ENCODE assay signal across 9 cellular contexts in genomic region chr5:60960591-60960990, GRCh38. TPM values are rescaled to one million over a fixed set of nuclear protein-coding genes. Genes with fewer than 3 reads are reported as not detected.
DNase-seq lines count a peak whose midpoint lies in the region; ATAC-seq, FAIRE-seq and TF ChIP-seq lines count a peak whose summit lies in the region.
"Had no signal": no experiment of that assay in that cellular context is flagged by ENCODE, and none has a peak within 500 bp of the region (broad histone marks: within the 10 kb centered on the region; RNA-seq: fewer than 3 reads in every experiment).

No MANE protein-coding gene starts in this region.

- ATAC-seq in left cardiac atrium (no peak), GM21423 (IDR thresholded peaks at IDR 0.05; ENCODE audit: unreplicated experiment) (no peak)

- DNase-seq in left ventricle myocardium inferior = no peak
- DNase-seq in left cardiac atrium = no peak
- DNase-seq in RWPE1 (ENCODE audit: low spot score) = peak; percentile 21
- no peak for DNase-seq in frontal cortex (ENCODE audit: low spot score in 2 of 2)
- DNase-seq in effector CD4-positive, alpha-beta T cell = no peak
- DNase-seq in NCI-H1436 (lab: John Stamatoyannopoulos, UW) = no peak
- DNase-seq in GM19238 (ENCODE audit: insufficient read length, low spot score) = no peak
- DNase-seq: NCI-H1105 had no signal

- TF ChIP-seq CTCF in left ventricle myocardium inferior (IDR thresholded peaks at IDR 0.05; ENCODE audit: borderline replicate concordance) (peak; percentile 48), RWPE1 (conservative IDR thresholded peaks at IDR 0.05; ENCODE audit: low read depth) (peak; percentile 79)

- intact Hi-C loops in left ventricle myocardium inferior (cut with micrococcal nuclease) = no loop called here
- intact Hi-C loops in left cardiac atrium (cut with DNase I) = no loop called here

- no peaks in the 10 kb centered on the region for H3K27me3 ChIP-seq in left ventricle myocardium inferior (ENCODE audit: low read depth)

- no peaks in the 10 kb centered on the region for H3K36me3 ChIP-seq in left ventricle myocardium inferior

- peaks cover 7% of the 10 kb centered on the region for H3K9me3 ChIP-seq in left ventricle myocardium inferior (replicated peaks)

- H3K27ac ChIP-seq in left ventricle myocardium inferior (replicated peaks) = no peak overlapping the region
- no peak overlapping the region for H3K27ac ChIP-seq in RWPE1

- H3K4me3 ChIP-seq in left ventricle myocardium inferior = no peak overlapping the region

- CTCF ChIA-PET in RWPE1 (lab: Yijun Ruan, JAX) = interaction anchor here (0.6 to 1.0 kb wide), 11 partner anchors 46 to 1490 kb away, joined by 3 to 6 read pairs (median 3); no protein-coding TSS in a partner anchor

- POLR2A ChIA-PET in RWPE1 (lab: Yijun Ruan, JAX; ENCODE audit: low non-redundant PET) = no interaction called here

- FAIRE-seq in frontal cortex (lab: Jason Lieb, UNC) = peak; percentile 64

- H3K4me1 ChIP-seq in left ventricle myocardium inferior = peaks cover 16% of the 10 kb centered on the region

RNA-seq across cellular contexts. Expression of gene NDUFAF2, which starts 15.6 kb away (rescaled TPM):
- total RNA-seq in left ventricle myocardium inferior = 37.6 TPM
- total RNA-seq in left cardiac atrium = 10 to 100 TPM; 34.5 to 42.8 TPM
- 20.4 TPM for total RNA-seq in frontal cortex

RNA-seq across cellular contexts. Expression of gene ERCC8, which starts 15.7 kb away (rescaled TPM):
- total RNA-seq in left ventricle myocardium inferior = 5.9 TPM
- 1 to 10 TPM; 6.1 to 9.0 TPM for total RNA-seq in left cardiac atrium
- total RNA-seq in frontal cortex = 31.8 TPM
